8 cellular contexts compared by ENCODE assay signal in the genomic region with DNA sequence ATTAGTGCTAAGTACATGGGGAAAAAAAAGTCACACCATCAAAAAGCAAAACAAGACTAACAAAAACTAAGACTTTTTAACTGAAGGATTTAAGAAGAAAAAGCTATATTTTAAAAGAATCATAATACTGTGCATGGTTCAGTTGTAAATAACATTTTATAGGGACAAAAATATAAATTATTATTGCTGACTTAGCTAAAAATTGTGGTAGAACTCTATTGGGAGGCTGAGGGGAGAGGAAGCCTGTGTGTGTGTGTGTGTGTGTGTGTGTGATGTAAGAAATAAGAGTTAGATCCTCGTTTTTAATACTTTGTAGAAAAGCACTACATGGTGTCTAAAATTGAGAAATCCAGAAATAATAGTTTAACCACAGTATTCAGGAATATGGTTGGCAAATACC.
"Had no signal": no experiment of that assay in that cellular context is flagged by ENCODE, and none has a peak within 500 bp of the region (broad histone marks: within the 10 kb centered on the region; RNA-seq: fewer than 3 reads in every experiment).

No MANE protein-coding gene starts in this region.

- H3K4me1 Mint-ChIP-seq: H9 had no signal

- FAIRE-seq: H54, HTR-8/SVneo had no signal

- H3K4me3 Mint-ChIP-seq: H9 had no signal

- H3K4me2 ChIP-seq: KMS-11 had no signal

- H2AFZ ChIP-seq: GM23248 had no signal

- DNase-seq: GM23248, GOT3, H9, HCEC 1CT, KBM-7 had no signal

- H3K4me3 ChIP-seq: GM23248 had no signal

- H3K27ac Mint-ChIP-seq: H9 had no signal

- H3K9ac ChIP-seq: GM23248, KMS-11 had no signal

- H3K9me3 Mint-ChIP-seq: H9 had no signal

- H3K27ac ChIP-seq: GM23248, KMS-11 had no signal
